ENCODE assay signal across 8 cellular contexts in genomic region chr2:226835796-226836547, GRCh38. TPM values are rescaled to one million over a fixed set of nuclear protein-coding genes. Genes with fewer than 3 reads are reported as not detected.
DNase-seq lines count a peak whose midpoint lies in the region; ATAC-seq and TF ChIP-seq lines count a peak whose summit lies in the region.

Gene RHBDD1, plus strand, starts transcription at chr2:226836054. Its CDS starts 28,640 bp downstream, at chr2:226864694.

- H3K4me3 ChIP-seq in coronary artery = peak within 1 kb of the TSS; percentile 88

- peaks cover 41% of the 10 kb centered on the region for H3K36me3 Mint-ChIP-seq in activated CD4-positive, alpha-beta T cell treated with anti-CD3 and anti-CD28 coated beads, Interleukin-2, amount 10 ng/mL, durations not matched to agents 24 days and 14 days (ENCODE audit: low read depth)

- intact Hi-C loops in activated CD4-positive, alpha-beta T cell treated with anti-CD3 and anti-CD28 coated beads, Interleukin-2, amount 10 ng/mL, durations not matched to agents 24 days and 14 days (cut with micrococcal nuclease) = loop anchor here (1.0 to 10.0 kb wide), 9 partner anchors 37 to 1909 kb away; partner anchors contain the start of gene IRS1
- intact Hi-C loops in left colon (cut with DNase I, micrococcal nuclease) = loop anchor here in 1 of 2 donors (10.0 kb wide), 1 partner anchor 149 kb away; no protein-coding TSS in a partner anchor

- ATAC-seq in HG03439 (IDR thresholded peaks at IDR 0.05; ENCODE audit: unreplicated experiment) (peak; percentile 85), left colon (peak; percentile 97)

- H3K4me1 Mint-ChIP-seq in activated CD4-positive, alpha-beta T cell treated with anti-CD3 and anti-CD28 coated beads, Interleukin-2, amount 10 ng/mL, durations not matched to agents 24 days and 14 days = peaks cover 54% of the 10 kb centered on the region

- peak; percentile 98 for TF ChIP-seq POLR2A in GM19193 (IDR thresholded peaks at IDR 0.05; ENCODE audit: extremely low read depth, insufficient read depth, insufficient read length)

- H3K27me3 Mint-ChIP-seq in activated CD4-positive, alpha-beta T cell treated with anti-CD3 and anti-CD28 coated beads, Interleukin-2, amount 10 ng/mL, durations not matched to agents 24 days and 14 days = no peaks in the 10 kb centered on the region

- H3K4me3 Mint-ChIP-seq in activated CD4-positive, alpha-beta T cell treated with anti-CD3 and anti-CD28 coated beads, Interleukin-2, amount 10 ng/mL, durations not matched to agents 24 days and 14 days = peak within 1 kb of the TSS; percentile 95

- TF ChIP-seq CTCF in coronary artery (IDR thresholded peaks at IDR 0.05) = no peak

- DNase-seq in Ammon's horn (ENCODE audit: low spot score) (peak; percentile 95), NCI-H524 treated with DMSO at 0.1 percent for 48 hours (lab: John Stamatoyannopoulos, UW) (peak; percentile 37), coronary artery (ENCODE audit: low spot score) (peak; percentile 93), left colon (peak; percentile 93 to 96)
- DNase-seq in activated CD4-positive, alpha-beta T cell treated with anti-CD3 and anti-CD28 coated beads, Interleukin-2, amount 10 ng/mL, durations not matched to agents 24 days and 14 days = peak; percentile 98
- peak; percentile 95 for DNase-seq in stimulated activated CD4-positive, alpha-beta T cell treated with anti-CD3 and anti-CD28 coated beads, Interleukin-1b, Interleukin-23, amount 100 ng/mL, for 48 hours

- peak within 1 kb of the TSS; percentile 98 to 99 for H3K27ac ChIP-seq in coronary artery

- H3K27ac Mint-ChIP-seq in activated CD4-positive, alpha-beta T cell treated with anti-CD3 and anti-CD28 coated beads, Interleukin-2, amount 10 ng/mL, durations not matched to agents 24 days and 14 days = peak within 1 kb of the TSS; percentile 97

- peaks cover 6% of the 10 kb centered on the region for H3K9me3 Mint-ChIP-seq in activated CD4-positive, alpha-beta T cell treated with anti-CD3 and anti-CD28 coated beads, Interleukin-2, amount 10 ng/mL, durations not matched to agents 24 days and 14 days

RNA-seq across cellular contexts. Expression of gene RHBDD1, which starts in this region (rescaled TPM):
- total RNA-seq in activated CD4-positive, alpha-beta T cell treated with anti-CD3 and anti-CD28 coated beads, Interleukin-2, amount 10 ng/mL, durations not matched to agents 24 days and 14 days = 41.3 and 44.7 TPM in 2 replicates
- 10 to 100 TPM; 26.1 to 27.4 TPM for total RNA-seq in left colon

Comparison
In these comparisons a context has a peak if more than half of its experiments do, and no peak if none do; other contexts are left out.
1. Peak in every context shown above with its lines: DNase-seq, ATAC-seq, H3K4me3 ChIP-seq and H3K27ac ChIP-seq.
2. DNase-seq: peak in every context shown above with its lines; median percentile 98 in activated CD4-positive, alpha-beta T cell treated with anti-CD3 and anti-CD28 coated beads, Interleukin-2, amount 10 ng/mL, durations not matched to agents 24 days and 14 days; 95 in Ammon's horn; 95 in stimulated activated CD4-positive, alpha-beta T cell treated with anti-CD3 and anti-CD28 coated beads, Interleukin-1b, Interleukin-23, amount 100 ng/mL, for 48 hours; 94 in left colon; 93 in coronary artery; 37 in NCI-H524 treated with DMSO at 0.1 percent for 48 hours.